Comparison of ENCODE assay signal across 1 cellular context in the genomic region with DNA sequence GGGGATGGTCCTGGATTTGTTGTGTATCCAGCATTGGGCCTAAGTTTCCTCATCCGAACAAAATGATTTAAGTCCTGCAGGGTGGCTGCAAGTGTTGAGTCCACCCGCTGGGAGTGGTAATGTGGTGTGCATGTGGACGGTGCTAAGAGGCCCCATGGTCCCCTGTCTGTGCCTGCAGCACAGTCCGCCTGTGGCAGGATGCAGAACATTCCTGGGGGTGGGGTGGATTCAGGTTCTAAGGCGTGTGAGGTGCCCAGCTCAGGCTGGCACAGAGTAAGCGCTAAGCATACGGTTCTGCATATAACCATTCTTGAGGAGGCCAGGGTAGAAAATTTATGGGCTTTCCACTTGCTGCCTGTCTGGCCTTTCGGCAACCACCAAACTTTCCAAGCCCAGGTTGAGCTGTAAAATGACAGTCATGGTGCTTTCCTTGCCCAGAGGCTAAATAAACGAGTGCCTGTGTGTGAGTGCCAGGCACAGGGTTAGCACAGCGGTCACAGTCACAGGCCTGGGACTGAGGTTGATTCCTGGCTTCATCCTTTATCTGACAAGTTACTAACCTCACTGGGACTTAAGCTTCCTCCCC.
TF ChIP-seq lines count a peak whose summit lies in the region.

No MANE protein-coding gene starts in this region.

TF ChIP-seq in A549, 52 proteins besides CTCF, POLR2A, EP300 and RAD21:
- no peak for TF ChIP-seq PBX3 (IDR thresholded peaks at IDR 0.05)
TF ChIP-seq in A549: peak in this region for 0.
